Comparison of ENCODE assay signal across 16 cellular contexts in the genomic region with DNA sequence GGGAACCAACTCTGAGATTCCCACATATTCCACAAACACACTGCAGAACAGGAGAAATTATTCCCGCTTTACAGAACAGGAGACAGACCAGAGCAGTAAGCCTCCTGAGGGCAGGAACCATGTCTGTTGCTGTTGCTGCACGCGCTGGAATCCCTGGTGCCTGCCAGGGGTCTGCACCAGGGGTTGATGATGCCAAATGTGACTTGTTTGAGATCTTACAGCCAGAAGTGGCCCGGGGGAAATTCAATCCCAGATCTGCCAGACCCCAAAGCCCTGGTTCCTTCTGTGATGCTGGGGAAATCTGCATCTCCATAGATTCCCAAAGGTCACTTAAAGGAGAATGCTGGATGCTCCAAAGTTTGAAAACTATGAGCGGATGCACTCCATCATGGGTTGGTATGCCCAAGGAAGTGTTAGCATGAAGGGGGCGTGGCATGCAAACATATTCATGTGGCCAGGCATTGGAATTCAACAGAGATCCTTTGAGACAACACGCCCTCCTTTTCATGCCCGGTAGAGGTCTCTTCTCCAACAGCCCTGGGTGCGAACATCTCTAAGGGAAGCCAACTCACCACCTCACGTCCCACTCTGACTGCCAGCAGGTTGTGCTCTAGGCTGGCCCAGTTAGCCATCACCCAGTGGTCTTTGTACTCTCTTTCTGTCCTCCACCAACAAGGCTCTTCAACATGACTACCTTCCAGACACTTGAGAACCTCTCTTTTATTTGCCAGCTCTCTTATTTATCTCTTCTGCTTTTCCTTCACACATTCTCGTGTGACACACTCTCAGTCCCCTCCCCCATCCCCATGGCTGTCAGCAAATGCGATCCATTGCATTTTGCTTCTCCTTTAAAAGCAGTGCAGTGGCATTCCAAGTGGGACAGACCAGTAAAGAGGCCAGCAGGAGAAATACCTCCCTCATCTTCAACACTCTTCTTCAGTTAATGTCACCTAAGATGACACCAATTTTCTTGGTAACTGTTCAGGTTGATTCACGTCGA.
DNase-seq lines count a peak whose midpoint lies in the region; ATAC-seq and TF ChIP-seq lines count a peak whose summit lies in the region.
"Had no signal": no experiment of that assay in that cellular context is flagged by ENCODE, and none has a peak within 500 bp of the region (broad histone marks: within the 10 kb centered on the region; RNA-seq: fewer than 3 reads in every experiment).

No MANE protein-coding gene starts in this region.

- peak overlapping the region; percentile 40 for H3K27ac ChIP-seq in SJCRH30
- H3K27ac ChIP-seq in thyroid gland = no peak overlapping the region
- H3K27ac ChIP-seq in effector memory CD4-positive, alpha-beta T cell (ENCODE audit: insufficient read depth, low read length, poor library complexity, severe bottlenecking) = no peak overlapping the region
- H3K27ac ChIP-seq: PC-9 had no signal

- WGBS in thyroid gland, 2 donors = 92 to 93% methylated on average over 13 to 14 of the region's 14 CpGs

- H3K9me3 ChIP-seq in SJCRH30 (replicated peaks) (no peaks in the 10 kb centered on the region), thyroid gland (no peaks in the 10 kb centered on the region)
- no peaks in the 10 kb centered on the region for H3K9me3 ChIP-seq in effector memory CD4-positive, alpha-beta T cell (ENCODE audit: control insufficient read depth, low read length)

- H3K36me3 ChIP-seq in SJCRH30 = no peaks in the 10 kb centered on the region
- H3K36me3 ChIP-seq in thyroid gland = no peaks in the 10 kb centered on the region
- no peaks in the 10 kb centered on the region for H3K36me3 ChIP-seq in effector memory CD4-positive, alpha-beta T cell (ENCODE audit: control insufficient read depth, insufficient read depth, low read length)

- intact Hi-C loops in left ventricle myocardium superior (cut with micrococcal nuclease) (no loop called here), thyroid gland (cut with DNase I) (no loop called here)

- H3K36me3 Mint-ChIP-seq in stimulated activated effector memory CD8-positive, alpha-beta T cell treated with anti-CD3 and anti-CD28 coated beads, Interleukin-12 subunit alpha, Interleukin-12 subunit beta, amount 100 ng/mL, for 72 hours = peaks cover 18% of the 10 kb centered on the region

- H3K27ac Mint-ChIP-seq in stimulated activated effector memory CD8-positive, alpha-beta T cell treated with anti-CD3 and anti-CD28 coated beads, Interleukin-12 subunit alpha, Interleukin-12 subunit beta, amount 100 ng/mL, for 72 hours = peak overlapping the region; percentile 83
- H3K27ac Mint-ChIP-seq: activated CD4-positive, alpha-beta T cell treated with anti-CD3 and anti-CD28 coated beads, Interleukin-2, amount 10 ng/mL, durations not matched to agents 7 days and 5 days; T-helper 1 cell treated with Interleukin-12 subunit alpha and Interleukin-12 subunit beta and Interleukin-4 antibody, amounts not matched to agents 30 μg/mL and 1 μg/mL, for 36 hours had no signal

- ATAC-seq in left ventricle myocardium superior (peak; percentile 23), HG03045 (IDR thresholded peaks at IDR 0.05; ENCODE audit: unreplicated experiment) (no peak)
- no peak for ATAC-seq in stimulated activated effector memory CD8-positive, alpha-beta T cell treated with anti-CD3 and anti-CD28 coated beads, Interleukin-12 subunit alpha, Interleukin-12 subunit beta, amount 100 ng/mL, for 72 hours
- ATAC-seq: left lobe of liver had no signal

- no peak overlapping the region for H3K4me3 Mint-ChIP-seq in stimulated activated effector memory CD8-positive, alpha-beta T cell treated with anti-CD3 and anti-CD28 coated beads, Interleukin-12 subunit alpha, Interleukin-12 subunit beta, amount 100 ng/mL, for 72 hours
- H3K4me3 Mint-ChIP-seq: activated CD4-positive, alpha-beta T cell treated with anti-CD3 and anti-CD28 coated beads, Interleukin-2, amount 10 ng/mL, durations not matched to agents 7 days and 5 days; T-helper 1 cell treated with Interleukin-12 subunit alpha and Interleukin-12 subunit beta and Interleukin-4 antibody, amounts not matched to agents 30 μg/mL and 1 μg/mL, for 36 hours had no signal

- H3K4me3 ChIP-seq in SJCRH30 (no peak overlapping the region), thyroid gland (replicated peaks in 1 of 3) (no peak overlapping the region)
- no peak overlapping the region for H3K4me3 ChIP-seq in effector memory CD4-positive, alpha-beta T cell (ENCODE audit: insufficient read depth, low read depth, low read length, poor library complexity, severe bottlenecking)
- H3K4me3 ChIP-seq: PC-9 had no signal

- H3K27me3 ChIP-seq in SJCRH30 (no peaks in the 10 kb centered on the region), thyroid gland (no peaks in the 10 kb centered on the region)
- H3K27me3 ChIP-seq in effector memory CD4-positive, alpha-beta T cell (replicated peaks; ENCODE audit: control insufficient read depth, insufficient read depth, low read length, poor library complexity, severe bottlenecking) = no peaks in the 10 kb centered on the region

- H3K4me1 ChIP-seq in SJCRH30 = peaks cover 39% of the 10 kb centered on the region
- H3K4me1 ChIP-seq in thyroid gland = peaks cover 0 to 20% of the 10 kb centered on the region in 2 donors
- no peaks in the 10 kb centered on the region for H3K4me1 ChIP-seq in effector memory CD4-positive, alpha-beta T cell (ENCODE audit: control insufficient read depth, insufficient read depth, low read length, poor library complexity, severe bottlenecking)

- no peak for TF ChIP-seq POLR2A in thyroid gland (IDR thresholded peaks at IDR 0.05)

- peak; percentile 30 for DNase-seq in NCI-H82 (lab: John Stamatoyannopoulos, UW)
- DNase-seq in NCI-H82 treated with DMSO at 0.1 percent for 48 hours (lab: John Stamatoyannopoulos, UW; ENCODE audit: unreplicated experiment) = no peak
- DNase-seq in SJCRH30 = no peak
- no peak for DNase-seq in left ventricle myocardium superior
- DNase-seq in stimulated activated effector memory CD8-positive, alpha-beta T cell treated with anti-CD3 and anti-CD28 coated beads, Interleukin-12 subunit alpha, Interleukin-12 subunit beta, amount 100 ng/mL, for 72 hours (ENCODE audit: low spot score in 2 of 2) = peak in 1 of 2 donors; percentile 46
- DNase-seq in thyroid gland = no peak
- DNase-seq in effector memory CD4-positive, alpha-beta T cell = no peak
- DNase-seq: 8988T; activated CD4-positive, alpha-beta T cell treated with anti-CD3 and anti-CD28 coated beads, Interleukin-2, amount 10 ng/mL, durations not matched to agents 7 days and 5 days; Calu3; MM.1S; NCI-H226; PC-9 had no signal

- H3K9me3 Mint-ChIP-seq in stimulated activated effector memory CD8-positive, alpha-beta T cell treated with anti-CD3 and anti-CD28 coated beads, Interleukin-12 subunit alpha, Interleukin-12 subunit beta, amount 100 ng/mL, for 72 hours = peaks cover 3% of the 10 kb centered on the region
- H3K9me3 Mint-ChIP-seq: activated CD4-positive, alpha-beta T cell treated with anti-CD3 and anti-CD28 coated beads, Interleukin-2, amount 10 ng/mL, durations not matched to agents 7 days and 5 days had no signal

- H3K4me1 Mint-ChIP-seq in stimulated activated effector memory CD8-positive, alpha-beta T cell treated with anti-CD3 and anti-CD28 coated beads, Interleukin-12 subunit alpha, Interleukin-12 subunit beta, amount 100 ng/mL, for 72 hours = peaks cover 58% of the 10 kb centered on the region

- no peak for TF ChIP-seq CTCF in thyroid gland (IDR thresholded peaks at IDR 0.05)
